Comparison of ENCODE assay signal across 9 cellular contexts in genomic region chr17:74417178-74418045, GRCh38. TPM values are rescaled to one million over a fixed set of nuclear protein-coding genes. Genes with fewer than 3 reads are reported as not detected.
DNase-seq lines count a peak whose midpoint lies in the region; ATAC-seq and TF ChIP-seq lines count a peak whose summit lies in the region.
"Had no signal": no experiment of that assay in that cellular context is flagged by ENCODE, and none has a peak within 500 bp of the region (broad histone marks: within the 10 kb centered on the region; RNA-seq: fewer than 3 reads in every experiment).

No MANE protein-coding gene starts in this region.

- H3K4me1 ChIP-seq in SK-N-SH (ENCODE audit: control insufficient read depth in 1 of 2, insufficient read depth in 2 of 2, low read depth in 1 of 2, low read length in 1 of 2) = no peaks in the 10 kb centered on the region

- H3K9ac ChIP-seq in SK-N-SH = no peak overlapping the region

- no peak overlapping the region for H3K4me2 ChIP-seq in SK-N-SH

- no peak overlapping the region for H3K27ac ChIP-seq in SK-N-SH (ENCODE audit: low read depth in 2 of 2, low read length in 1 of 2)

- CTCF ChIA-PET in SK-N-SH (lab: Yijun Ruan, JAX) = interaction anchor here (0.9 to 4.5 kb wide), 7 partner anchors 16 to 117 kb away, joined by 3 to 28 read pairs (median 4); no protein-coding TSS in a partner anchor

- no peak for TF ChIP-seq RAD21 in SK-N-SH (IDR thresholded peaks at IDR 0.05; ENCODE audit: low read length)

- POLR2A ChIA-PET in SK-N-SH (lab: Yijun Ruan, JAX) = no interaction called here

- no peak for TF ChIP-seq EP300 in SK-N-SH (IDR thresholded peaks at IDR 0.05; ENCODE audit: borderline replicate concordance in 1 of 2, low read depth in 1 of 2, low read length in 1 of 2)

- ATAC-seq in GM21619 (IDR thresholded peaks at IDR 0.05; ENCODE audit: unreplicated experiment) (peak; percentile 68), HG02870 (IDR thresholded peaks at IDR 0.05; ENCODE audit: unreplicated experiment) (no peak)

- intact Hi-C loops in posterior vena cava (cut with DNase I) = no loop called here

- WGBS in SK-N-SH (ENCODE audit: low lambda C conversion rate) = 41% methylated on average over 10 of the region's 12 CpGs

- no peaks in the 10 kb centered on the region for H3F3A ChIP-seq in SK-N-SH (replicated peaks; ENCODE audit: insufficient read depth)

- H4K20me1 ChIP-seq in SK-N-SH (ENCODE audit: insufficient read depth) = no peaks in the 10 kb centered on the region

- H3K9me3 ChIP-seq in SK-N-SH = no peaks in the 10 kb centered on the region

- H3K9me2 ChIP-seq in SK-N-SH = no peaks in the 10 kb centered on the region

- H3K36me3 ChIP-seq in SK-N-SH (replicated peaks in 1 of 2; ENCODE audit: control insufficient read depth in 1 of 2, insufficient read depth in 2 of 2, low read length in 1 of 2) = no peaks in the 10 kb centered on the region

- DNase-seq in ELR (ENCODE audit: low read depth) (peak; percentile 64), NCI-H524 (lab: John Stamatoyannopoulos, UW) (peak; percentile 90 to 98), left kidney (ENCODE audit: low read depth, low spot score) (peak; percentile 52), SK-N-SH (no peak), posterior vena cava (ENCODE audit: low spot score) (no peak), NCI-H2029 (lab: John Stamatoyannopoulos, UW) (no peak)

- H3K4me3 ChIP-seq in SK-N-SH (ENCODE audit: low read depth in 2 of 2, low read length in 1 of 2) = no peak overlapping the region

- TF ChIP-seq CTCF in SK-N-SH (IDR thresholded peaks at IDR 0.05) = no peak

- no peak overlapping the region for H2AFZ ChIP-seq in SK-N-SH (ENCODE audit: low read depth)

- no peaks in the 10 kb centered on the region for H3K79me2 ChIP-seq in SK-N-SH (ENCODE audit: insufficient read depth)

- H3K27me3 ChIP-seq in SK-N-SH (ENCODE audit: insufficient read depth) = no peaks in the 10 kb centered on the region

TF ChIP-seq in SK-N-SH, 30 proteins besides CTCF, POLR2A, EP300 and RAD21 (continues in another document):
- TF ChIP-seq SMC3 (IDR thresholded peaks at IDR 0.05; ENCODE audit: low read depth, low read length) (no peak), USF1 (IDR thresholded peaks at IDR 0.05; ENCODE audit: borderline replicate concordance, low read depth) (no peak), EZH2phosphoT487 (IDR thresholded peaks at IDR 0.05; ENCODE audit: borderline replicate concordance, low read depth) (no peak), REST (IDR thresholded peaks at IDR 0.05; ENCODE audit: low read depth, low read length) (no peak), TAF1 (IDR thresholded peaks at IDR 0.05; ENCODE audit: borderline replicate concordance, low read depth, low read length) (no peak), ZBTB33 (IDR thresholded peaks at IDR 0.05; ENCODE audit: borderline replicate concordance, low read depth) (no peak), SIN3A (IDR thresholded peaks at IDR 0.05; ENCODE audit: borderline replicate concordance, low read depth, low read length) (no peak), YY1 (IDR thresholded peaks at IDR 0.05; ENCODE audit: low read depth) (no peak), MAX (IDR thresholded peaks at IDR 0.05; ENCODE audit: low read depth) (no peak), CHD2 (IDR thresholded peaks at IDR 0.05; ENCODE audit: low read length, partially characterized antibody) (no peak), GABPA (IDR thresholded peaks at IDR 0.05; ENCODE audit: low read depth) (no peak), RXRA (IDR thresholded peaks at IDR 0.05; ENCODE audit: borderline replicate concordance, low read depth) (no peak), FOSL2 (IDR thresholded peaks at IDR 0.05; ENCODE audit: borderline replicate concordance, low read depth) (no peak), IRF3 (IDR thresholded peaks at IDR 0.05; ENCODE audit: low read depth, low read length) (no peak), PBX3 (IDR thresholded peaks at IDR 0.05) (no peak), NRF1 (IDR thresholded peaks at IDR 0.05; ENCODE audit: low read depth, low read length) (no peak), NFIC (IDR thresholded peaks at IDR 0.05; ENCODE audit: borderline replicate concordance) (no peak), POLR2AphosphoS5 (IDR thresholded peaks at IDR 0.05; ENCODE audit: low read depth, low read length) (no peak)

RNA-seq across cellular contexts. Expression of gene GPRC5C, which starts 14.5 kb away (rescaled TPM):
- polyA plus RNA-seq in SK-N-SH (2012; rRNA removed) = not detected in 2 replicates
- 0.03 TPM in 1 of 2 replicates, not detected in the other for polyA plus RNA-seq in SK-N-SH (2012; cell fraction: cytosol; rRNA removed)
- not detected in 2 replicates for polyA plus RNA-seq in SK-N-SH (2012; cell fraction: nucleus; rRNA removed)
- total RNA-seq in posterior vena cava = 10 to 100 TPM in 1 of 2 donors, 1 to 10 TPM in 1; 7.3 to 12.9 TPM

RNA-seq across cellular contexts. Expression of gene CD300A, which starts 49.0 kb away (rescaled TPM):
- polyA plus RNA-seq in SK-N-SH (2012; rRNA removed) = not detected in 2 replicates
- polyA plus RNA-seq in SK-N-SH (2012; cell fraction: cytosol; rRNA removed) = not detected in 2 replicates
- not detected in 2 replicates for polyA plus RNA-seq in SK-N-SH (2012; cell fraction: nucleus; rRNA removed)
- 1 to 10 TPM; 5.9 to 8.5 TPM for total RNA-seq in posterior vena cava

RNA-seq across cellular contexts. Expression of gene GPR142, which starts 50.1 kb away (rescaled TPM):
- not detected in 2 replicates for polyA plus RNA-seq in SK-N-SH (2012; rRNA removed)
- polyA plus RNA-seq in SK-N-SH (2012; cell fraction: cytosol; rRNA removed) = not detected in 2 replicates
- not detected in 2 replicates for polyA plus RNA-seq in SK-N-SH (2012; cell fraction: nucleus; rRNA removed)
- under 1 TPM in 1 of 2 donors, not detected in 1; 0.14 TPM for total RNA-seq in posterior vena cava
- polyA plus RNA-seq: neural cell had no signal

RNA-seq across cellular contexts. Expression of gene BTBD17, which starts 55.7 kb away (rescaled TPM):
- polyA plus RNA-seq in SK-N-SH (2012; rRNA removed) = not detected in 2 replicates
- not detected in 2 replicates for polyA plus RNA-seq in SK-N-SH (2012; cell fraction: cytosol; rRNA removed)
- polyA plus RNA-seq in SK-N-SH (2012; cell fraction: nucleus; rRNA removed) = not detected in 2 replicates
- total RNA-seq in posterior vena cava = not detected

Comparison
In these comparisons a context has a peak if more than half of its experiments do, and no peak if none do; other contexts are left out.
1. DNase-seq: peak in ELR (single experiment), NCI-H524 (2 of 2) and left kidney (single experiment); none in SK-N-SH (single experiment), posterior vena cava (single experiment) and NCI-H2029 (single experiment).